8 cellular contexts compared by ENCODE assay signal in the genomic region with DNA sequence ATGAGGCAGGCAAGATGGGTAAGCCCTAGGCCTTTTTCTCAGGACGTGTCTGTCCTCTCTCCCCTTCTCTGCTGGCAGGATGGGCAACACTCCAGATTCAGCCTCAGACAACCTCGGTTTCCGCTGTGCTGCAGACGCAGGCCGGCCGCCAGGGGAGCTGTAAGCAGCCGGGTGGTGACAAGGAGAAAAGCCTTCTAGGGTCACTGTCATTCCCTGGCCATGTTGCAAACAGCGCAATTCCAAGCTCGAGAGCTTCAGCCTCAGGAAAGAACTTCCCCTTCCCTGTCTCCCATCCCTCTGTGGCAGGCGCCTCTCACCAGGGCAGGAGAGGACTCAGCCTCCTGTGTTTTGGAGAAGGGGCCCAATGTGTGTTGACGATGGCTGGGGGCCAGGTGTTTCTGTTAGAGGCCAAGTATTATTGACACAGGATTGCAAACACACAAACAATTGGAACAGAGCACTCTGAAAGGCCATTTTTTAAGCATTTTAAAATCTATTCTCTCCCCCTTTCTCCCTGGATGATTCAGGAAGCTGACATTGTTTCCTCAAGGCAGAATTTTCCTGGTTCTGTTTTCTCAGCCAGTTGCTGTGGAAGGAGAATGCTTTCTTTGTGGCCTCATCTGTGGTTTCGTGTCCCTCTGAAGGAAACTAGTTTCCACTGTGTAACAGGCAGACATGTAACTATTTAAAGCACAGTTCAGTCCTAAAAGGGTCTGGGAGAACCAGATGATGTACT. TPM values are rescaled to one million over a fixed set of nuclear protein-coding genes. Genes with fewer than 3 reads are reported as not detected.
DNase-seq lines count a peak whose midpoint lies in the region; ATAC-seq lines count a peak whose summit lies in the region.

No MANE protein-coding gene starts in this region.

- H3K27ac ChIP-seq in rectal smooth muscle tissue (ENCODE audit: low read depth, low read length) = peak overlapping the region; percentile 79

- DNase-seq in G401 (ENCODE audit: low spot score) (peak; percentile 93), SK-MEL-5 (ENCODE audit: low read depth, low spot score) (peak; percentile 76), foreskin melanocyte (peak; percentile 86)

- H3K9ac ChIP-seq in rectal smooth muscle tissue (ENCODE audit: low read length) = no peak overlapping the region

- H3K4me1 ChIP-seq in rectal smooth muscle tissue (ENCODE audit: control insufficient read depth, insufficient read depth, low read length) = peaks cover 26% of the 10 kb centered on the region

- H3K36me3 ChIP-seq in rectal smooth muscle tissue (ENCODE audit: control insufficient read depth, insufficient read depth, low read length) = peaks cover 2% of the 10 kb centered on the region

- in situ Hi-C loops in G401 (cut with HindIII; ENCODE audit: low sequenced_read_pairs) = no loop called here
- in situ Hi-C loops in SK-MEL-5 (cut with HindIII; ENCODE audit: low pct_unique_long_range_greater_than_20kb, low sequenced_read_pairs) = no loop called here

- no peaks in the 10 kb centered on the region for H3K27me3 ChIP-seq in rectal smooth muscle tissue (ENCODE audit: control insufficient read depth, insufficient read depth, low read length)

- peak overlapping the region; percentile 1 for H3K4me3 ChIP-seq in rectal smooth muscle tissue (ENCODE audit: low read length)

- ATAC-seq in HG03342 (IDR thresholded peaks at IDR 0.05; ENCODE audit: unreplicated experiment) (no peak), HG03139 (IDR thresholded peaks at IDR 0.05; ENCODE audit: unreplicated experiment) (no peak), HG03521 (IDR thresholded peaks at IDR 0.05; ENCODE audit: unreplicated experiment) (no peak), HG03039 (IDR thresholded peaks at IDR 0.05; ENCODE audit: unreplicated experiment) (no peak)

RNA-seq across cellular contexts. Expression of gene PHKG1, which starts 13.1 kb away (rescaled TPM):
- not detected in 2 replicates for total RNA-seq in G401 (2014; rRNA removed; shearing (Covaris generic))
- 0.67 and 1.9 TPM in 2 replicates for total RNA-seq in SK-MEL-5 (2014; rRNA removed; shearing (Covaris generic))
- 0.18 and 0.56 TPM in 2 replicates for polyA plus RNA-seq in SK-MEL-5 (2015; cell fraction: cytosol; rRNA removed)
- 2.8 and 6.2 TPM in 2 replicates for polyA plus RNA-seq in SK-MEL-5 (2015; cell fraction: nucleus; rRNA removed)

RNA-seq across cellular contexts. Expression of gene SUMF2, which starts 15.5 kb away (rescaled TPM):
- 145 and 152 TPM in 2 replicates for total RNA-seq in G401 (2014; rRNA removed; shearing (Covaris generic))
- 559 and 567 TPM in 2 replicates for total RNA-seq in SK-MEL-5 (2014; rRNA removed; shearing (Covaris generic))
- polyA plus RNA-seq in SK-MEL-5 (2015; cell fraction: cytosol; rRNA removed) = 896 and 928 TPM in 2 replicates
- polyA plus RNA-seq in SK-MEL-5 (2015; cell fraction: nucleus; rRNA removed) = 565 and 634 TPM in 2 replicates

RNA-seq across cellular contexts. Expression of gene CHCHD2, which starts 26.7 kb away (rescaled TPM):
- total RNA-seq in G401 (2014; rRNA removed; shearing (Covaris generic)) = 654 and 762 TPM in 2 replicates
- total RNA-seq in SK-MEL-5 (2014; rRNA removed; shearing (Covaris generic)) = 754 and 796 TPM in 2 replicates
- polyA plus RNA-seq in SK-MEL-5 (2015; cell fraction: cytosol; rRNA removed) = 688 and 856 TPM in 2 replicates
- polyA plus RNA-seq in SK-MEL-5 (2015; cell fraction: nucleus; rRNA removed) = 109 and 131 TPM in 2 replicates

RNA-seq across cellular contexts. Expression of gene CCT6A, which starts 28.1 kb away (rescaled TPM):
- 412 and 507 TPM in 2 replicates for total RNA-seq in G401 (2014; rRNA removed; shearing (Covaris generic))
- 710 and 744 TPM in 2 replicates for total RNA-seq in SK-MEL-5 (2014; rRNA removed; shearing (Covaris generic))
- 386 and 462 TPM in 2 replicates for polyA plus RNA-seq in SK-MEL-5 (2015; cell fraction: cytosol; rRNA removed)
- 727 and 824 TPM in 2 replicates for polyA plus RNA-seq in SK-MEL-5 (2015; cell fraction: nucleus; rRNA removed)

RNA-seq across cellular contexts. Expression of gene PSPH, which starts 28.4 kb away (rescaled TPM):
- total RNA-seq in G401 (2014; rRNA removed; shearing (Covaris generic)) = 69.1 and 70.9 TPM in 2 replicates
- total RNA-seq in SK-MEL-5 (2014; rRNA removed; shearing (Covaris generic)) = 357 and 414 TPM in 2 replicates
- 418 and 459 TPM in 2 replicates for polyA plus RNA-seq in SK-MEL-5 (2015; cell fraction: cytosol; rRNA removed)
- 97.6 and 113 TPM in 2 replicates for polyA plus RNA-seq in SK-MEL-5 (2015; cell fraction: nucleus; rRNA removed)
